In the genomic region with DNA sequence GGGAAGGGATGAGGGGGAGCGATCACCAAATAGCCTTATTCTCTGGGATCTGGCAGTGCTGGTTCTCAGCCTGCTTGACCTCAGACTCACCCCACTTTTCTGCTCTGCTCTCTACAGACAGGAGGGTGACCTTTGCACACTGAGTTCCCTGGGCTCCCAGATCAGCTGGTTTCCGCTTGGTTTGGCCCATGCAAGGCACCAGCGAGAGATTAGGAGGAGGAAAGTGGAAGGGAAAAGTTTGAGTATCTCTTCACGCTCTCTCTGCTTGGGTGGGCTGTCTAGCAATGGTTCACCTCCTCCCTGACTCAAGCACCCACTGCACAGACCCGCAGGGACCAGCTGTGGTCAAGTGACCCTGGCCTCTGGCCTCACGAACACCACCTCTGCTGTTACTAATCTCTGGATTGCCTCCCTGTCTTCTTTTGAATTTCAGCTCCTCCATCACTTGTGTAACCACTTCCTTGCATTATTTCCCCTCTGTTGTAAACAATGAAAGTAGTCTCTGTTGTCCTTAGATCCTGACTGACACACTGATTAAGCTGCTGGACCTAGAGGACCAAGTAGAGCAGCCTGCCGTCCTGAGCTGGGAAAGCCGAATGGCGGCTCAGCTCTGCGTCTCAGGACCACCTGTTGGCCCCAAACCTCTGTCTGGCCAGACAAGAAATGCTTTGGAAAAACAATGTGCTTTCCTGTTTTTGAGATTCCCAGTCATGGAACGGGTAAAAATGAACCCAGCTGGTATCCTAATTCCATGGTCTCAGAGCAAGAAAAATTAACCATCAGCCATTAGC, we compare ENCODE assay signal across 30 cellular contexts.
"Had no signal": no experiment of that assay in that cellular context is flagged by ENCODE, and none has a peak within 500 bp of the region (broad histone marks: within the 10 kb centered on the region; RNA-seq: fewer than 3 reads in every experiment).

No MANE protein-coding gene starts in this region.

- FAIRE-seq: endometrium, islet of Langerhans had no signal

- H3K27ac Mint-ChIP-seq: activated CD4-positive, alpha-beta memory T cell treated with anti-CD3 and anti-CD28 coated beads, Interleukin-2, amount 10 ng/mL, durations not matched to agents 7 days and 5 days; activated CD4-positive, alpha-beta T cell treated with anti-CD3 and anti-CD28 coated beads, Interleukin-2, amount 10 ng/mL, durations not matched to agents 24 days and 14 days; activated naive CD4-positive, alpha-beta T cell treated with anti-CD3 and anti-CD28 coated beads, Interleukin-2, amount 10 ng/mL, durations not matched to agents 7 days and 5 days; activated naive CD8-positive, alpha-beta T cell treated with anti-CD3 and anti-CD28 coated beads, Interleukin-2, amount 50 U/mL, for 24 hours; activated T-cell treated with anti-CD3 and anti-CD28 coated beads, Interleukin-2, amount 50 U/mL, for 72 hours; stimulated activated naive B cell treated with anti-CD40 and anti-IgM and Interleukin-4, amounts not matched to agents 10 μg/mL and 1 μg/mL and 100 μg/mL, for 72 hours; T-cell; T-helper 2 cell treated with Interferon-gamma antibody and Interleukin-4, amounts not matched to agents 5 μg/mL and 100 μg/mL, for 36 hours had no signal

- H3K9me3 Mint-ChIP-seq: activated CD4-positive, alpha-beta memory T cell treated with anti-CD3 and anti-CD28 coated beads, Interleukin-2, amount 10 ng/mL, durations not matched to agents 7 days and 5 days; activated CD4-positive, alpha-beta T cell treated with anti-CD3 and anti-CD28 coated beads, Interleukin-2, amount 10 ng/mL, durations not matched to agents 24 days and 14 days; activated naive CD4-positive, alpha-beta T cell treated with anti-CD3 and anti-CD28 coated beads, Interleukin-2, amount 10 ng/mL, durations not matched to agents 7 days and 5 days; activated naive CD8-positive, alpha-beta T cell treated with anti-CD3 and anti-CD28 coated beads, Interleukin-2, amount 50 U/mL, for 24 hours; activated T-cell treated with anti-CD3 and anti-CD28 coated beads, Interleukin-2, amount 50 U/mL, for 72 hours; naive thymus-derived CD4-positive, alpha-beta T cell; stimulated activated naive B cell treated with anti-CD40 and anti-IgM and Interleukin-4, amounts not matched to agents 10 μg/mL and 1 μg/mL and 100 μg/mL, for 72 hours; T-cell; T-helper 2 cell treated with Interferon-gamma antibody and Interleukin-4, amounts not matched to agents 5 μg/mL and 100 μg/mL, for 36 hours had no signal

- H3K4me3 ChIP-seq: body of pancreas, lower lobe of right lung, ovary, prostate gland, right atrium auricular region, skin epidermis, thoracic aorta, upper lobe of left lung had no signal

- DNase-seq: activated CD4-positive, alpha-beta memory T cell treated with anti-CD3 and anti-CD28 coated beads, Interleukin-2, amount 10 ng/mL, durations not matched to agents 7 days and 5 days; activated CD4-positive, alpha-beta T cell treated with anti-CD3 and anti-CD28 coated beads, Interleukin-2, amount 10 ng/mL, durations not matched to agents 24 days and 14 days; activated effector memory CD4-positive, alpha-beta T cell treated with Interleukin-2 at 50 U/mL for 16 hours; activated naive CD4-positive, alpha-beta T cell treated with anti-CD3 and anti-CD28 coated beads, Interleukin-2, amount 10 ng/mL, durations not matched to agents 7 days and 5 days; activated naive CD8-positive, alpha-beta T cell treated with anti-CD3 and anti-CD28 coated beads, Interleukin-2, amount 50 U/mL, for 24 hours; activated T-cell treated with anti-CD3 and anti-CD28 coated beads, Interleukin-2, amount 50 U/mL, for 72 hours; anterior cingulate cortex; body of pancreas; effector CD4-positive, alpha-beta T cell; foreskin melanocyte; glutamatergic neuron; hypothalamus; lower lobe of right lung; naive thymus-derived CD4-positive, alpha-beta T cell; ovary; stimulated activated CD4-positive, alpha-beta T cell treated with anti-CD3 and anti-CD28 coated beads, Interleukin-15, amount 100 ng/mL, for 24 hours; stimulated activated CD4-positive, alpha-beta T cell treated with anti-CD3 and anti-CD28 coated beads, Interleukin-2, amount 100 ng/mL, for 48 hours; stimulated activated CD8-positive, alpha-beta memory T cell treated with anti-CD3 and anti-CD28 coated beads, Interleukin-4, amount 100 ng/mL, for 48 hours; stimulated activated naive B cell treated with anti-CD40 and anti-IgM and Interleukin-4, amounts not matched to agents 10 μg/mL and 1 μg/mL and 100 μg/mL, for 72 hours; T-cell; upper lobe of left lung had no signal

- H3K36me3 ChIP-seq: lower lobe of right lung, ovary, prostate gland, right atrium auricular region, thoracic aorta, upper lobe of left lung had no signal

- H3K4me3 Mint-ChIP-seq: activated CD4-positive, alpha-beta memory T cell treated with anti-CD3 and anti-CD28 coated beads, Interleukin-2, amount 10 ng/mL, durations not matched to agents 7 days and 5 days; activated CD4-positive, alpha-beta T cell treated with anti-CD3 and anti-CD28 coated beads, Interleukin-2, amount 10 ng/mL, durations not matched to agents 24 days and 14 days; activated naive CD4-positive, alpha-beta T cell treated with anti-CD3 and anti-CD28 coated beads, Interleukin-2, amount 10 ng/mL, durations not matched to agents 7 days and 5 days; activated naive CD8-positive, alpha-beta T cell treated with anti-CD3 and anti-CD28 coated beads, Interleukin-2, amount 50 U/mL, for 24 hours; activated T-cell treated with anti-CD3 and anti-CD28 coated beads, Interleukin-2, amount 50 U/mL, for 72 hours; naive thymus-derived CD4-positive, alpha-beta T cell; stimulated activated naive B cell treated with anti-CD40 and anti-IgM and Interleukin-4, amounts not matched to agents 10 μg/mL and 1 μg/mL and 100 μg/mL, for 72 hours; T-cell; T-helper 2 cell treated with Interferon-gamma antibody and Interleukin-4, amounts not matched to agents 5 μg/mL and 100 μg/mL, for 36 hours had no signal

- H3K27me3 ChIP-seq: body of pancreas, ovary, right atrium auricular region, upper lobe of left lung had no signal

- H3K27me3 Mint-ChIP-seq: activated CD4-positive, alpha-beta memory T cell treated with anti-CD3 and anti-CD28 coated beads, Interleukin-2, amount 10 ng/mL, durations not matched to agents 7 days and 5 days; activated naive CD4-positive, alpha-beta T cell treated with anti-CD3 and anti-CD28 coated beads, Interleukin-2, amount 10 ng/mL, durations not matched to agents 7 days and 5 days; activated naive CD8-positive, alpha-beta T cell treated with anti-CD3 and anti-CD28 coated beads, Interleukin-2, amount 50 U/mL, for 24 hours; stimulated activated naive B cell treated with anti-CD40 and anti-IgM and Interleukin-4, amounts not matched to agents 10 μg/mL and 1 μg/mL and 100 μg/mL, for 72 hours; T-cell had no signal

- H3K27ac ChIP-seq: body of pancreas, lower lobe of right lung, ovary, prostate gland, right atrium auricular region, skin epidermis, thoracic aorta, upper lobe of left lung, VCaP had no signal

- H3K36me3 Mint-ChIP-seq: activated naive CD4-positive, alpha-beta T cell treated with anti-CD3 and anti-CD28 coated beads, Interleukin-2, amount 10 ng/mL, durations not matched to agents 7 days and 5 days had no signal

- H3K4me1 Mint-ChIP-seq: activated CD4-positive, alpha-beta memory T cell treated with anti-CD3 and anti-CD28 coated beads, Interleukin-2, amount 10 ng/mL, durations not matched to agents 7 days and 5 days; activated CD4-positive, alpha-beta T cell treated with anti-CD3 and anti-CD28 coated beads, Interleukin-2, amount 10 ng/mL, durations not matched to agents 24 days and 14 days; activated naive CD4-positive, alpha-beta T cell treated with anti-CD3 and anti-CD28 coated beads, Interleukin-2, amount 10 ng/mL, durations not matched to agents 7 days and 5 days had no signal

- H3K9me3 ChIP-seq: body of pancreas, lower lobe of right lung, ovary, prostate gland, right atrium auricular region, thoracic aorta, upper lobe of left lung had no signal

- ATAC-seq: activated CD4-positive, CD25-positive, alpha-beta regulatory T cell treated with anti-CD3 and anti-CD28 coated beads, Interleukin-2, amount 50 U/mL, for 24 hours; activated naive CD8-positive, alpha-beta T cell treated with anti-CD3 and anti-CD28 coated beads, Interleukin-2, amount 50 U/mL, for 24 hours; activated T-cell treated with anti-CD3 and anti-CD28 coated beads, Interleukin-2, amount 50 U/mL, for 72 hours; body of pancreas; naive thymus-derived CD4-positive, alpha-beta T cell; stimulated activated naive B cell treated with anti-CD40 and anti-IgM and Interleukin-4, amounts not matched to agents 10 μg/mL and 1 μg/mL and 100 μg/mL, for 72 hours; T-cell had no signal

- H3K4me1 ChIP-seq: body of pancreas, lower lobe of right lung, prostate gland, upper lobe of left lung had no signal
